8 cellular contexts compared by ENCODE assay signal in the genomic region with DNA sequence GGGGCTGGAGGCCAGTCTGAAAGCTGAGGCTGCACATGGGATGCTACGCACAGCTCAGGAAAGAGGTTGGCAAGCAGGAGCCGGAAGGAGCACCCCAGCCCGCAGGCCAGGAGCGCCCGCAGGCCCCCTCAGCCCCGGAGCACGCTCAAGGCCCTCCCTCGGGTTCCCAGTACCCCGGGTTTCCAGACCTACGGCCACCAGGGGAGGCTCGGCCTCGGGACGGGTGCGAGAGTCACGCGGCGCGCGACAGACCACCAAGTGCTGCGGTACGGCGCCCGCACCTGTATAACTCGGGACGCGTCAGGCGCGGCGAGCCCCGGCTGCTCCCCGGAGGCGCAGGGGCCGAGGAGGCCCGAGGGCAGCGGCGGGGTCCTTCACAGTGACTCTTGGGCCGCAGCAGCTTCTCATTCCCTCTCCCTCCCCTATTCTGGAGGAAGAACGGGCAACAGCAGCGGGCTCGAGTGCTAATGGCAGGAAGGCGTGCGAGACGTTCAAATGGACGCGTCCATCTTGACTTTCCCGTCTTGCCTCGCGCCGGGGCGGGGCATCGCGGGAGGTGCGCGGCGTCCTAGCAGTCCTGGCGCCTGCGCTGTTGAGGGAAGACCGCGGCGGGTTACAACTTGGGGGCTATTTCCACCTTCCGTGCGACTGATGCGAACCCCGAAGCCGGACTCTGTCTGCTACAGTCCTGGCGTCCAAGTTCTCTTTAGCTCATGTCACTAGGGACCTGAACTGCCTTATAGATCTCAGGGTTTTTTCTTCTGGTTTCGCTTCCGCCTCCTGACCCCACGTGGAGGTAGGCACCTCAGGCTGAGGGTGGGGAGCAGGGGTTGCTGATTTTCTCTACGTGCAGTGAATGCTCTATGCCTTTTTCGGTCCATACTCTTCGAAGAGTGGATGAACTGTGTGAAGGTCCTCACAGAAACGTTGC. TPM values are rescaled to one million over a fixed set of nuclear protein-coding genes. Genes with fewer than 3 reads are reported as not detected.
A peak's percentile ranks its signal among the peaks of the same experiment; 100 is the strongest.
DNase-seq lines count a peak whose midpoint lies in the region; ATAC-seq and TF ChIP-seq lines count a peak whose summit lies in the region.

A gene with protein sequence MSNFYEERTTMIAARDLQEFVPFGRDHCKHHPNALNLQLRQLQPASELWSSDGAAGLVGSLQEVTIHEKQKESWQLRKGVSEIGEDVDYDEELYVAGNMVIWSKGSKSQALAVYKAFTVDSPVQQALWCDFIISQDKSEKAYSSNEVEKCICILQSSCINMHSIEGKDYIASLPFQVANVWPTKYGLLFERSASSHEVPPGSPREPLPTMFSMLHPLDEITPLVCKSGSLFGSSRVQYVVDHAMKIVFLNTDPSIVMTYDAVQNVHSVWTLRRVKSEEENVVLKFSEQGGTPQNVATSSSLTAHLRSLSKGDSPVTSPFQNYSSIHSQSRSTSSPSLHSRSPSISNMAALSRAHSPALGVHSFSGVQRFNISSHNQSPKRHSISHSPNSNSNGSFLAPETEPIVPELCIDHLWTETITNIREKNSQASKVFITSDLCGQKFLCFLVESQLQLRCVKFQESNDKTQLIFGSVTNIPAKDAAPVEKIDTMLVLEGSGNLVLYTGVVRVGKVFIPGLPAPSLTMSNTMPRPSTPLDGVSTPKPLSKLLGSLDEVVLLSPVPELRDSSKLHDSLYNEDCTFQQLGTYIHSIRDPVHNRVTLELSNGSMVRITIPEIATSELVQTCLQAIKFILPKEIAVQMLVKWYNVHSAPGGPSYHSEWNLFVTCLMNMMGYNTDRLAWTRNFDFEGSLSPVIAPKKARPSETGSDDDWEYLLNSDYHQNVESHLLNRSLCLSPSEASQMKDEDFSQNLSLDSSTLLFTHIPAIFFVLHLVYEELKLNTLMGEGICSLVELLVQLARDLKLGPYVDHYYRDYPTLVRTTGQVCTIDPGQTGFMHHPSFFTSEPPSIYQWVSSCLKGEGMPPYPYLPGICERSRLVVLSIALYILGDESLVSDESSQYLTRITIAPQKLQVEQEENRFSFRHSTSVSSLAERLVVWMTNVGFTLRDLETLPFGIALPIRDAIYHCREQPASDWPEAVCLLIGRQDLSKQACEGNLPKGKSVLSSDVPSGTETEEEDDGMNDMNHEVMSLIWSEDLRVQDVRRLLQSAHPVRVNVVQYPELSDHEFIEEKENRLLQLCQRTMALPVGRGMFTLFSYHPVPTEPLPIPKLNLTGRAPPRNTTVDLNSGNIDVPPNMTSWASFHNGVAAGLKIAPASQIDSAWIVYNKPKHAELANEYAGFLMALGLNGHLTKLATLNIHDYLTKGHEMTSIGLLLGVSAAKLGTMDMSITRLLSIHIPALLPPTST (N-terminal part only) (minus strand): TSS at position 533 of the 931 bp plus-strand sequence. CDS start 3,368 bp downstream, outside the sequence.

- H3K4me1 ChIP-seq in fibroblast of lung (ENCODE audit: control insufficient read depth, extremely low read depth, insufficient read depth, low read length): no peaks in the 10 kb centered on the region

- no peaks in the 10 kb centered on the region for H3K36me3 ChIP-seq in fibroblast of lung (ENCODE audit: control insufficient read depth, insufficient read depth, low read length)

- H3K4me1 Mint-ChIP-seq in naive thymus-derived CD8-positive, alpha-beta T cell: peaks cover 2 to 19% (median 14%) of the 10 kb centered on the region in 4 donors
- H3K4me1 Mint-ChIP-seq in stimulated activated naive B cell treated with anti-CD40 and anti-IgM and Interleukin-4, amounts not matched to agents 10 μg/mL and 1 μg/mL and 100 μg/mL, for 72 hours: peaks cover 4 to 15% of the 10 kb centered on the region in 2 donors

- POLR2A ChIA-PET in naive thymus-derived CD8-positive, alpha-beta T cell (lab: Charles Lee): interaction anchor here (1.2 to 2.8 kb wide), 2 partner anchors 9 to 169 kb away, joined by 3 to 27 read pairs; partner anchors contain the start of gene TMEM87B

- peaks cover 16% of the 10 kb centered on the region for H3K79me2 ChIP-seq in fibroblast of lung (ENCODE audit: control insufficient read depth, insufficient read depth, low read length)

- DNase-seq in DMS79 treated with DMSO at 0.1 percent for 48 hours (lab: John Stamatoyannopoulos, UW) (peak; percentile 83), RPMI7951 (ENCODE audit: low read depth) (peak; percentile 81), activated T-helper 1 cell treated with Interleukin-2 at 50 U/mL for 16 hours (ENCODE audit: low read depth) (peak; percentile 74), fibroblast of lung (ENCODE audit: low read depth in 2 of 2) (peak; percentile 65 to 76)
- DNase-seq in Jurkat, Clone E6-1 (ENCODE audit: low read depth, low spot score): peak; percentile 81
- DNase-seq in naive thymus-derived CD8-positive, alpha-beta T cell: peak; percentile 77 to 91 (median 82)
- peak; percentile 88 for DNase-seq in stimulated activated naive B cell treated with anti-CD40 and anti-IgM and Interleukin-4, amounts not matched to agents 10 μg/mL and 1 μg/mL and 100 μg/mL, for 72 hours

- peak within 1 kb of the TSS; percentile 92 to 99 (median 95) for H3K4me3 Mint-ChIP-seq in naive thymus-derived CD8-positive, alpha-beta T cell
- peak within 1 kb of the TSS; percentile 96 to 98 for H3K4me3 Mint-ChIP-seq in stimulated activated naive B cell treated with anti-CD40 and anti-IgM and Interleukin-4, amounts not matched to agents 10 μg/mL and 1 μg/mL and 100 μg/mL, for 72 hours

- H3K9me3 Mint-ChIP-seq in naive thymus-derived CD8-positive, alpha-beta T cell: no peaks in the 10 kb centered on the region
- H3K9me3 Mint-ChIP-seq in stimulated activated naive B cell treated with anti-CD40 and anti-IgM and Interleukin-4, amounts not matched to agents 10 μg/mL and 1 μg/mL and 100 μg/mL, for 72 hours: no peaks in the 10 kb centered on the region

- ATAC-seq in GM21717 (IDR thresholded peaks at IDR 0.05; ENCODE audit: unreplicated experiment): peak; percentile 75
- ATAC-seq in naive thymus-derived CD8-positive, alpha-beta T cell: peak; percentile 95
- ATAC-seq in stimulated activated naive B cell treated with anti-CD40 and anti-IgM and Interleukin-4, amounts not matched to agents 10 μg/mL and 1 μg/mL and 100 μg/mL, for 72 hours (replicated peaks): peak; percentile 95 to 96

- peaks cover 0 to 16% (median 0%) of the 10 kb centered on the region in 3 donors for H3K36me3 Mint-ChIP-seq in naive thymus-derived CD8-positive, alpha-beta T cell
- peaks cover 9 to 18% of the 10 kb centered on the region in 2 donors for H3K36me3 Mint-ChIP-seq in stimulated activated naive B cell treated with anti-CD40 and anti-IgM and Interleukin-4, amounts not matched to agents 10 μg/mL and 1 μg/mL and 100 μg/mL, for 72 hours

- H3K27me3 Mint-ChIP-seq in naive thymus-derived CD8-positive, alpha-beta T cell: no peaks in the 10 kb centered on the region
- H3K27me3 Mint-ChIP-seq in stimulated activated naive B cell treated with anti-CD40 and anti-IgM and Interleukin-4, amounts not matched to agents 10 μg/mL and 1 μg/mL and 100 μg/mL, for 72 hours: no peaks in the 10 kb centered on the region

- H3K9me3 ChIP-seq in fibroblast of lung (ENCODE audit: control insufficient read depth, insufficient read depth, low read depth, low read length): no peaks in the 10 kb centered on the region

- H3K4me3 ChIP-seq in Jurkat, Clone E6-1 (ENCODE audit: low read length): peak within 1 kb of the TSS; percentile 90
- H3K4me3 ChIP-seq in fibroblast of lung (replicated peaks in 1 of 4; ENCODE audit: control extremely low read depth in 1 of 4, insufficient read depth in 1 of 4, low read depth in 3 of 4, low read length in 4 of 4): peak within 1 kb of the TSS; percentile 75 to 100 (median 90)

- no peaks in the 10 kb centered on the region for H3K27me3 ChIP-seq in fibroblast of lung (ENCODE audit: control insufficient read depth, insufficient read depth, low read length)

- no peak for TF ChIP-seq CTCF in fibroblast of lung (conservative IDR thresholded peaks at IDR 0.05 in 1 of 2, IDR thresholded peaks at IDR 0.05 in 1 of 2; ENCODE audit: low read depth in 1 of 2, low read length in 2 of 2)

- H4K20me1 ChIP-seq in fibroblast of lung (ENCODE audit: control insufficient read depth, extremely low read depth, insufficient read depth, low read length): no peaks in the 10 kb centered on the region

- peak within 1 kb of the TSS; percentile 80 for H3K9ac ChIP-seq in fibroblast of lung (ENCODE audit: insufficient read depth, low read length)

- peak within 1 kb of the TSS; percentile 94 for H2AFZ ChIP-seq in fibroblast of lung (ENCODE audit: low read length)

- H3K4me2 ChIP-seq in fibroblast of lung (ENCODE audit: extremely low read depth, insufficient read depth, low read length): peak within 1 kb of the TSS; percentile 85

- H3K27ac Mint-ChIP-seq in naive thymus-derived CD8-positive, alpha-beta T cell: peak within 1 kb of the TSS; percentile 92 to 99 (median 98)
- H3K27ac Mint-ChIP-seq in stimulated activated naive B cell treated with anti-CD40 and anti-IgM and Interleukin-4, amounts not matched to agents 10 μg/mL and 1 μg/mL and 100 μg/mL, for 72 hours: peak within 1 kb of the TSS; percentile 99

- peak within 1 kb of the TSS; percentile 55 for H3K27ac ChIP-seq in fibroblast of lung (ENCODE audit: insufficient read depth, low read length)

RNA-seq across cellular contexts. Expression of the gene that starts here (rescaled TPM):
- polyA plus RNA-seq in Jurkat, Clone E6-1 (2012; ENCODE audit: insufficient read depth, insufficient read length): 53.5 TPM
- 43.4 and 57.0 TPM in 2 replicates for total RNA-seq in RPMI7951 (2014; rRNA removed; shearing (Covaris generic))
- total RNA-seq in fibroblast of lung: 42.1 and 46.1 TPM in 2 replicates
- 19.6 and 26.9 TPM in 2 replicates for polyA plus RNA-seq in fibroblast of lung
- 11.2 and 14.9 TPM in 2 replicates for polyA plus RNA-seq in fibroblast of lung (2012)
- polyA minus RNA-seq in fibroblast of lung (ENCODE audit: low replicate concordance): 15.5 and 58.7 TPM in 2 replicates
- 10 to 100 TPM; 67.0 to 69.5 TPM for total RNA-seq in naive thymus-derived CD8-positive, alpha-beta T cell
- 10 to 100 TPM; 29.9 to 32.4 (median 30.8) TPM for polyA plus RNA-seq in naive thymus-derived CD8-positive, alpha-beta T cell

Comparison
In these comparisons a context has a peak if more than half of its experiments do, and no peak if none do; other contexts are left out.
1. Peak in every context shown above with its lines: DNase-seq, ATAC-seq, H3K4me3 ChIP-seq and H3K27ac ChIP-seq.